9 cellular contexts compared by ENCODE assay signal in the genomic region with DNA sequence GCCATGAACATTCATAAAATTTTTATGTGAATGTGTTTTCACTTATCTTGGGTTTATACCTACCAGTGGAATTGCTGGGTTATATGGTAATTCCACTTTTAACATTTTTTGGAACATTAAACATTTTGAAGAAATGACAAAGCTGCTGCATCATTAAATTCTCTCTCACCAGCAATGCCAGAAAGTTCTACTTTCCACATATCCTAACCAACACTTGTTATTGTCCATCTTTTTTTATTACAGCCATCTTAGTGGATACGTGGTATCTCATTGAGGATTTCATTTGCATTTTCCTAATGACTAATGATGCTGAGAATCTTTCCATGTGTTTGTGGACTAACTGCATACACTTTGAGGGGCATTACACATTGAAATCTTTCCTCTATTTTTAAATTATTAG.
"Had no signal": no experiment of that assay in that cellular context is flagged by ENCODE, and none has a peak within 500 bp of the region (broad histone marks: within the 10 kb centered on the region; RNA-seq: fewer than 3 reads in every experiment).

No MANE protein-coding gene starts in this region.

- DNase-seq: GM23248, GOT3, H7, H9, HCEC 1CT, HFFc6 had no signal

- H3K36me3 ChIP-seq: HAP-1 had no signal

- H3K4me1 ChIP-seq: HAP-1 had no signal

- H3K27ac Mint-ChIP-seq: GM23338, H9, HFFc6 had no signal

- H3K4me3 Mint-ChIP-seq: GM23338, H9, HFFc6 had no signal

- H3K27ac ChIP-seq: GM23248 had no signal

- H3K4me3 ChIP-seq: GM23248, GM23338, HAP-1 had no signal

- H3K9me3 ChIP-seq: HAP-1 had no signal

- ATAC-seq: GM23338, HCT116 had no signal
